ENCODE assay signal across 13 cellular contexts in the genomic region with DNA sequence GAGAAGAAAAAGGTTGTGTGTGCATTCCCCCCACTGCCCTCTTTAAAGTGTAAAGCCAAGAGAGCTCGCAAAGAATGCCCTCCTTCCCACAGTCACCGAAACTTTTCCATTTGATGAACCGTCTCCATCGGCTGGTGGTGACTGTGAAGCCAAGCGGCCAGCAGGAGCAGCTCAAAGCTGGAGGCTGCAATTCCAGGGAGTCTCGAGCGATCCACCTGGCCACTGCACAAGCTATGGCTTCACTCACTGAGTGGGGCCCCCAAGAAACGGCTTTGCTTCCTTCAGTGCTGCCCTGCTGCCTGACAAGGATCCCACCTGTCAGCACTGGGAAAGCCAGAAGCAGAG.
"Had no signal": no experiment of that assay in that cellular context is flagged by ENCODE, and none has a peak within 500 bp of the region (broad histone marks: within the 10 kb centered on the region; RNA-seq: fewer than 3 reads in every experiment).

No MANE protein-coding gene starts in this region.

- DNase-seq: activated CD4-positive, alpha-beta T cell treated with anti-CD3 and anti-CD28 coated beads for 48 hours; foreskin melanocyte; head of caudate nucleus; mucosa of descending colon; naive thymus-derived CD8-positive, alpha-beta T cell; stimulated activated CD4-positive, alpha-beta T cell treated with anti-CD3 and anti-CD28 coated beads, Interleukin-2, amount 100 ng/mL, for 24 hours; stomach; T-helper 1 cell; uterus had no signal

- ATAC-seq: mucosa of descending colon; naive thymus-derived CD8-positive, alpha-beta T cell; sciatic nerve had no signal

- H3K27ac ChIP-seq: prostate gland, stomach, thoracic aorta, uterus, VCaP had no signal

- H3K36me3 Mint-ChIP-seq: naive thymus-derived CD8-positive, alpha-beta T cell had no signal

- H3K9me3 Mint-ChIP-seq: naive thymus-derived CD8-positive, alpha-beta T cell had no signal

- H3K9me3 ChIP-seq: mucosa of descending colon, prostate gland, stomach, thoracic aorta, uterus had no signal

- H3K4me1 ChIP-seq: prostate gland, uterus had no signal

- H3K27me3 ChIP-seq: stomach, uterus had no signal

- H3K4me3 Mint-ChIP-seq: naive thymus-derived CD8-positive, alpha-beta T cell had no signal

- H3K36me3 ChIP-seq: prostate gland, stomach, thoracic aorta, uterus had no signal

- H3K4me3 ChIP-seq: mucosa of descending colon, prostate gland, stomach, thoracic aorta, uterus had no signal

- H3K27me3 Mint-ChIP-seq: naive thymus-derived CD8-positive, alpha-beta T cell had no signal
